1 cellular context compared by ENCODE assay signal in genomic region chr19:57389730-57390598, GRCh38.
TF ChIP-seq lines count a peak whose summit lies in the region.

ZNF548 (plus strand) TSS chr19:57389854; CDS start chr19:57390100, 246 bp downstream.

TF ChIP-seq in K562, 482 proteins besides CTCF, POLR2A, EP300 and RAD21 (continued from another document):
- TF ChIP-seq CUX1 (CRISPR knock-in tag; IDR thresholded peaks at IDR 0.05): no peak
- no peak for TF ChIP-seq ZNF431 (CRISPR knock-in tag; IDR thresholded peaks at IDR 0.05)
- no peak for TF ChIP-seq HLTF (IDR thresholded peaks at IDR 0.05)
- TF ChIP-seq PBX2 (CRISPR knock-in tag; IDR thresholded peaks at IDR 0.05; ENCODE audit: low read depth): no peak
- no peak for TF ChIP-seq PBX2 (tag; conservative IDR thresholded peaks at IDR 0.05; ENCODE audit: low read depth)
- TF ChIP-seq ZNF224 (CRISPR knock-in tag; IDR thresholded peaks at IDR 0.05): no peak
- no peak for TF ChIP-seq TBP (optimal IDR thresholded peaks at IDR 0.05; ENCODE audit: low read depth, low read length)
- TF ChIP-seq E2F5 (CRISPR knock-in tag; IDR thresholded peaks at IDR 0.05): no peak
- TF ChIP-seq ZNF280A (IDR thresholded peaks at IDR 0.05; ENCODE audit: low read depth, partially characterized antibody): no peak
- TF ChIP-seq ZNF518B (CRISPR knock-in tag; IDR thresholded peaks at IDR 0.05): no peak
- TF ChIP-seq ZBTB17 (CRISPR knock-in tag; IDR thresholded peaks at IDR 0.05): 0 out of 2 replicates have a peak, but pooled peaks have one; percentile 31
- TF ChIP-seq HMGN3 (IDR thresholded peaks at IDR 0.05; ENCODE audit: borderline replicate concordance, extremely low read depth, insufficient read length, low read depth, low read length): no peak
- TF ChIP-seq FOXJ2 (tag; IDR thresholded peaks at IDR 0.05): no peak
- TF ChIP-seq PKNOX1 (IDR thresholded peaks at IDR 0.05): peak; percentile 70
- no peak for TF ChIP-seq DACH1 (IDR thresholded peaks at IDR 0.05; ENCODE audit: partially characterized antibody)
- TF ChIP-seq RBM34 (IDR thresholded peaks at IDR 0.05; ENCODE audit: borderline replicate concordance, insufficient read depth, low read length): no peak
- no peak; the same call in 1 of the 2 replicates for TF ChIP-seq ZNF197 (CRISPR knock-in tag; IDR thresholded peaks at IDR 0.05; ENCODE audit: low read depth)
- TF ChIP-seq SAFB (IDR thresholded peaks at IDR 0.05; ENCODE audit: borderline replicate concordance, low read depth, low read length): no peak
- TF ChIP-seq MTA1 (IDR thresholded peaks at IDR 0.05; ENCODE audit: borderline replicate concordance): no peak; the same call in 1 of the 2 replicates
- TF ChIP-seq CGGBP1 (CRISPR knock-in tag; IDR thresholded peaks at IDR 0.05): no peak
- TF ChIP-seq NCOA4 (IDR thresholded peaks at IDR 0.05; ENCODE audit: partially characterized antibody): no peak
- no peak for TF ChIP-seq ZNF655 (CRISPR knock-in tag; IDR thresholded peaks at IDR 0.05)
- no peak for TF ChIP-seq FUS (optimal IDR thresholded peaks at IDR 0.05; ENCODE audit: low read depth, low read length)
- TF ChIP-seq ZNF282 (CRISPR knock-in tag; IDR thresholded peaks at IDR 0.05): no peak
- TF ChIP-seq ZC3H8 (IDR thresholded peaks at IDR 0.05): no peak
- no peak for TF ChIP-seq NFE2L1 (tag; IDR thresholded peaks at IDR 0.05; ENCODE audit: borderline replicate concordance, low read depth)
- no peak for TF ChIP-seq MXI1 (IDR thresholded peaks at IDR 0.05; ENCODE audit: low read depth, low read length)
